Comparison of ENCODE assay signal across 24 cellular contexts in genomic region chr17:76611747-76612143, GRCh38. TPM values are rescaled to one million over a fixed set of nuclear protein-coding genes. Genes with fewer than 3 reads are reported as not detected.
"Had no signal": no experiment of that assay in that cellular context is flagged by ENCODE, and none has a peak within 500 bp of the region (broad histone marks: within the 10 kb centered on the region; RNA-seq: fewer than 3 reads in every experiment).

No MANE protein-coding gene starts in this region.

- H3K27ac Mint-ChIP-seq: activated CD8-positive, alpha-beta memory T cell treated with anti-CD3 and anti-CD28 coated beads, Interleukin-2, amount 10 ng/mL, durations not matched to agents 7 days and 5 days; activated naive CD4-positive, alpha-beta T cell treated with anti-CD3 and anti-CD28 coated beads, Interleukin-2, amount 50 U/mL, for 24 hours; activated T-cell treated with anti-CD3 and anti-CD28 coated beads, Interleukin-2, amount 50 U/mL, for 24 hours; activated T-helper 1 cell treated with anti-CD3 and anti-CD28 coated beads, Interleukin-12 subunit alpha, Interleukin-12 subunit beta, Interleukin-2, Interleukin-4 antibody, amounts not matched to agents 30 ng/mL and 10 ng/mL and 1 ng/mL, durations not matched to agents 14 hours and 24 hours and 36 hours; T-helper 17 cell; WTC11 had no signal

- H2AFZ ChIP-seq: PC-9 had no signal

- H3K4me3 ChIP-seq: breast epithelium, PC-9 had no signal

- ATAC-seq: activated CD8-positive, alpha-beta memory T cell treated with anti-CD3 and anti-CD28 coated beads, Interleukin-2, amount 10 ng/mL, durations not matched to agents 7 days and 5 days; T-helper 17 cell; WTC11 had no signal

- H3K27me3 ChIP-seq: breast epithelium had no signal

- H3K36me3 Mint-ChIP-seq: activated CD8-positive, alpha-beta memory T cell treated with anti-CD3 and anti-CD28 coated beads, Interleukin-2, amount 10 ng/mL, durations not matched to agents 7 days and 5 days; activated naive CD4-positive, alpha-beta T cell treated with anti-CD3 and anti-CD28 coated beads, Interleukin-2, amount 50 U/mL, for 24 hours had no signal

- H3K4me1 Mint-ChIP-seq: activated naive CD4-positive, alpha-beta T cell treated with anti-CD3 and anti-CD28 coated beads, Interleukin-2, amount 50 U/mL, for 24 hours; T-helper 17 cell had no signal

- H3K4me2 ChIP-seq: KMS-11, PC-9 had no signal

- H3K4me1 ChIP-seq: breast epithelium had no signal

- H3K9ac ChIP-seq: KMS-11 had no signal

- H3K9me3 ChIP-seq: breast epithelium had no signal

- H3K9me3 Mint-ChIP-seq: activated naive CD4-positive, alpha-beta T cell treated with anti-CD3 and anti-CD28 coated beads, Interleukin-2, amount 50 U/mL, for 24 hours; activated T-cell treated with anti-CD3 and anti-CD28 coated beads, Interleukin-2, amount 50 U/mL, for 24 hours; activated T-helper 1 cell treated with anti-CD3 and anti-CD28 coated beads, Interleukin-12 subunit alpha, Interleukin-12 subunit beta, Interleukin-2, Interleukin-4 antibody, amounts not matched to agents 30 ng/mL and 10 ng/mL and 1 ng/mL, durations not matched to agents 14 hours and 24 hours and 36 hours had no signal

- H3K36me3 ChIP-seq: breast epithelium had no signal

- H3K27ac ChIP-seq: breast epithelium, KMS-11, PC-9 had no signal

- H3K27me3 Mint-ChIP-seq: activated CD8-positive, alpha-beta memory T cell treated with anti-CD3 and anti-CD28 coated beads, Interleukin-2, amount 10 ng/mL, durations not matched to agents 7 days and 5 days; activated naive CD4-positive, alpha-beta T cell treated with anti-CD3 and anti-CD28 coated beads, Interleukin-2, amount 50 U/mL, for 24 hours; activated T-cell treated with anti-CD3 and anti-CD28 coated beads, Interleukin-2, amount 50 U/mL, for 24 hours had no signal

- DNase-seq: activated CD4-positive, alpha-beta T cell treated with anti-CD3 and anti-CD28 coated beads for 48 hours; activated CD4-positive, alpha-beta T cell treated with anti-CD3 and anti-CD28 coated beads, Interleukin-2, amount 50 U/mL, for 48 hours; activated CD4-positive, CD25-positive, alpha-beta regulatory T cell treated with anti-CD3 and anti-CD28 coated beads, Interleukin-2, amount 50 U/mL, for 72 hours; activated CD8-positive, alpha-beta memory T cell treated with anti-CD3 and anti-CD28 coated beads, Interleukin-2, amount 10 ng/mL, durations not matched to agents 7 days and 5 days; activated effector memory CD4-positive, alpha-beta T cell treated with Interleukin-2 at 50 U/mL for 16 hours; activated naive CD4-positive, alpha-beta T cell; activated T-cell treated with anti-CD3 and anti-CD28 coated beads, Interleukin-2, amount 50 U/mL, for 24 hours; caudate nucleus; NCI-H1092; NCI-H1417; NCI-H1930; NCI-H2107; NCI-H446; NCI-H524; PC-9; SIG-M5; T-helper 17 cell; T-helper 9 cell had no signal

- H3K4me3 Mint-ChIP-seq: activated CD8-positive, alpha-beta memory T cell treated with anti-CD3 and anti-CD28 coated beads, Interleukin-2, amount 10 ng/mL, durations not matched to agents 7 days and 5 days; activated naive CD4-positive, alpha-beta T cell treated with anti-CD3 and anti-CD28 coated beads, Interleukin-2, amount 50 U/mL, for 24 hours; activated T-cell treated with anti-CD3 and anti-CD28 coated beads, Interleukin-2, amount 50 U/mL, for 24 hours; activated T-helper 1 cell treated with anti-CD3 and anti-CD28 coated beads, Interleukin-12 subunit alpha, Interleukin-12 subunit beta, Interleukin-2, Interleukin-4 antibody, amounts not matched to agents 30 ng/mL and 10 ng/mL and 1 ng/mL, durations not matched to agents 14 hours and 24 hours and 36 hours; T-helper 17 cell; WTC11 had no signal

RNA-seq across cellular contexts. Expression of gene ST6GALNAC2, which starts 26.1 kb away (rescaled TPM):
- total RNA-seq: activated CD8-positive, alpha-beta memory T cell treated with anti-CD3 and anti-CD28 coated beads, Interleukin-2, amount 10 ng/mL, durations not matched to agents 7 days and 5 days; activated T-helper 1 cell treated with anti-CD3 and anti-CD28 coated beads, Interleukin-12 subunit alpha, Interleukin-12 subunit beta, Interleukin-2, Interleukin-4 antibody, amounts not matched to agents 30 ng/mL and 10 ng/mL and 1 ng/mL, durations not matched to agents 14 hours and 24 hours and 36 hours; WTC11 had no signal

RNA-seq across cellular contexts. Expression of gene ST6GALNAC1, which starts 31.8 kb away (rescaled TPM):
- total RNA-seq: activated CD8-positive, alpha-beta memory T cell treated with anti-CD3 and anti-CD28 coated beads, Interleukin-2, amount 10 ng/mL, durations not matched to agents 7 days and 5 days; MCF 10A had no signal
